1 cellular context compared by ENCODE assay signal in genomic region chr12:10130042-10130441, GRCh38.
TF ChIP-seq lines count a peak whose summit lies in the region.

Gene CLEC7A (minus strand): TSS chr12:10130199. CDS start chr12:10130082, 117 bp downstream.

TF ChIP-seq in WTC11, 78 proteins besides CTCF, POLR2A, EP300 and RAD21 (continued from another document):
- TF ChIP-seq, protein P1, sequence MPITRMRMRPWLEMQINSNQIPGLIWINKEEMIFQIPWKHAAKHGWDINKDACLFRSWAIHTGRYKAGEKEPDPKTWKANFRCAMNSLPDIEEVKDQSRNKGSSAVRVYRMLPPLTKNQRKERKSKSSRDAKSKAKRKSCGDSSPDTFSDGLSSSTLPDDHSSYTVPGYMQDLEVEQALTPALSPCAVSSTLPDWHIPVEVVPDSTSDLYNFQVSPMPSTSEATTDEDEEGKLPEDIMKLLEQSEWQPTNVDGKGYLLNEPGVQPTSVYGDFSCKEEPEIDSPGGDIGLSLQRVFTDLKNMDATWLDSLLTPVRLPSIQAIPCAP (CRISPR knock-in tag; IDR thresholded peaks at IDR 0.05), result no peak
- no peak for TF ChIP-seq ZNF138 (CRISPR knock-in tag; conservative IDR thresholded peaks at IDR 0.05)
- no peak for TF ChIP-seq OVOL2 (CRISPR knock-in tag; IDR thresholded peaks at IDR 0.05; ENCODE audit: borderline replicate concordance)
- no peak for TF ChIP-seq NFE2L1 (CRISPR knock-in tag; IDR thresholded peaks at IDR 0.05)
